In the genomic region with DNA sequence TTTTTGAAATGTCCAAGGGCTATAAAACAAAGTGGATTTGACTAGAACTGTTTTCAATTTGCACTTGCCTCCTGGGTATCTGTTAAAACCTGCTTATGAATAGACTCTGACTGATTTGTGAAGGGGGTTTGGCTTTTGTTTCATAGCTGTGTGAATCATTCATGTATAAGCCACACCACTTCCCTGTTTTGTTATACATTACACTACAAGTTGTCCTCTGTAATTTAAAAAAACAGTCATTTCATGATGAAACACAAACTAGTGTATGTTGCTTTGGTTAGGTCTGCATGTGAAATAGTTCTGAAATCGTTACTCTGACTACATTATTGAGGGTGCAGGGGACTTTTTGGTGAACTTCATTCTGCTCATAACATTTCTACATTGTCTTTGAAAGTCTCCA, we compare ENCODE assay signal across 11 cellular contexts.
A peak's percentile ranks its signal among the peaks of the same experiment; 100 is the strongest.
DNase-seq lines count a peak whose midpoint lies in the region; ATAC-seq and TF ChIP-seq lines count a peak whose summit lies in the region.
"Had no signal": no experiment of that assay in that cellular context is flagged by ENCODE, and none has a peak within 500 bp of the region (broad histone marks: within the 10 kb centered on the region; RNA-seq: fewer than 3 reads in every experiment).

No MANE protein-coding gene starts in this region.

- peaks cover 0 to 31% (median 8%) of the 10 kb centered on the region in 6 donors for H3K9me3 Mint-ChIP-seq in immature natural killer cell

- ATAC-seq in GM19463 (IDR thresholded peaks at IDR 0.05; ENCODE audit: unreplicated experiment) (peak; percentile 93), HG03135 (IDR thresholded peaks at IDR 0.05; ENCODE audit: unreplicated experiment) (peak; percentile 98), RWPE2 (ENCODE audit: low read depth) (peak; percentile 95), Right ventricle myocardium inferior (no peak)
- ATAC-seq in stimulated activated naive CD8-positive, alpha-beta T cell treated with anti-CD3 and anti-CD28 coated beads, Interleukin-15, Interleukin-2, amounts not matched to agents 100 U/mL and 50 U/mL, for 24 hours, result no peak

- no peak overlapping the region for H3K4me3 Mint-ChIP-seq in immature natural killer cell

- peak; percentile 4 for DNase-seq in GM06990 (ENCODE audit: extremely low read depth, insufficient read length)
- DNase-seq in RWPE2 (ENCODE audit: low spot score), result no peak
- DNase-seq in stimulated activated naive CD8-positive, alpha-beta T cell treated with anti-CD3 and anti-CD28 coated beads, Interleukin-15, Interleukin-2, amounts not matched to agents 100 U/mL and 50 U/mL, for 24 hours, result no peak
- DNase-seq in Right ventricle myocardium inferior (ENCODE audit: missing footprints), result no peak
- DNase-seq in immature natural killer cell, result no peak
- DNase-seq in H4 (ENCODE audit: low spot score), result no peak
- DNase-seq: stimulated activated naive CD4-positive, alpha-beta T cell had no signal

- TF ChIP-seq CTCF in GM06990 (IDR thresholded peaks at IDR 0.05; ENCODE audit: insufficient read depth, low read length, poor library complexity, severe bottlenecking) (no peak), RWPE2 (IDR thresholded peaks at IDR 0.05; ENCODE audit: poor library complexity, severe bottlenecking) (no peak)

- no peak overlapping the region for H3K27ac Mint-ChIP-seq in immature natural killer cell

- H3K9me3 ChIP-seq in RWPE2 (ENCODE audit: severe bottlenecking), result no peaks in the 10 kb centered on the region
- H3K9me3 ChIP-seq: esophagus muscularis mucosa, neutrophil had no signal

- no peak overlapping the region for H3K4me3 ChIP-seq in GM06990 (replicated peaks; ENCODE audit: low read depth, low read length)
- no peak overlapping the region for H3K4me3 ChIP-seq in RWPE2 (ENCODE audit: severe bottlenecking)
- H3K4me3 ChIP-seq: esophagus muscularis mucosa had no signal

- H3K36me3 Mint-ChIP-seq in immature natural killer cell, result no peaks in the 10 kb centered on the region

- intact Hi-C loops in Right ventricle myocardium inferior (cut with DNase I), result no loop called here

- H3K27me3 ChIP-seq in GM06990 (replicated peaks; ENCODE audit: control insufficient read depth, insufficient read depth, low read length) (no peaks in the 10 kb centered on the region), RWPE2 (ENCODE audit: insufficient read depth, poor library complexity, severe bottlenecking) (no peaks in the 10 kb centered on the region)
- H3K27me3 ChIP-seq: esophagus muscularis mucosa, neutrophil had no signal

- peaks cover 12% of the 10 kb centered on the region for H3K4me1 ChIP-seq in RWPE2 (ENCODE audit: insufficient read depth, poor library complexity, severe bottlenecking)

- no peak overlapping the region for H3K27ac ChIP-seq in RWPE2 (ENCODE audit: poor library complexity, severe bottlenecking)
- H3K27ac ChIP-seq: esophagus muscularis mucosa, neutrophil had no signal

- H3K36me3 ChIP-seq in GM06990 (ENCODE audit: control insufficient read depth, insufficient read depth, low read length) (no peaks in the 10 kb centered on the region), RWPE2 (ENCODE audit: low read depth) (no peaks in the 10 kb centered on the region)
- H3K36me3 ChIP-seq: esophagus muscularis mucosa, neutrophil had no signal

- no peaks in the 10 kb centered on the region for H3K27me3 Mint-ChIP-seq in immature natural killer cell (ENCODE audit: low read depth in 3 of 3)

- no peaks in the 10 kb centered on the region for H3K4me1 Mint-ChIP-seq in immature natural killer cell

Comparison
In these comparisons a context has a peak if more than half of its experiments do, and no peak if none do; other contexts are left out.
1. ATAC-seq: peak in GM19463 (single experiment), HG03135 (single experiment) and RWPE2 (single experiment); none in stimulated activated naive CD8-positive, alpha-beta T cell treated with anti-CD3 and anti-CD28 coated beads, Interleukin-15, Interleukin-2, amounts not matched to agents 100 U/mL and 50 U/mL, for 24 hours (single experiment) and Right ventricle myocardium inferior (single experiment).